18 cellular contexts compared by ENCODE assay signal in genomic region chr1:43305926-43306687, GRCh38. TPM values are rescaled to one million over a fixed set of nuclear protein-coding genes. Genes with fewer than 3 reads are reported as not detected.
DNase-seq lines count a peak whose midpoint lies in the region; ATAC-seq and TF ChIP-seq lines count a peak whose summit lies in the region.
"Had no signal": no experiment of that assay in that cellular context is flagged by ENCODE, and none has a peak within 500 bp of the region (broad histone marks: within the 10 kb centered on the region; RNA-seq: fewer than 3 reads in every experiment).

No MANE protein-coding gene starts in this region.

- no peak for TF ChIP-seq CTCF in endodermal cell (conservative IDR thresholded peaks at IDR 0.05)
- no peak for TF ChIP-seq CTCF in MM.1S (IDR thresholded peaks at IDR 0.05; ENCODE audit: low read length)

- H3K27me3 Mint-ChIP-seq in endodermal cell (ENCODE audit: insufficient read depth) = peaks cover 4% of the 10 kb centered on the region

- H3K4me3 ChIP-seq in endodermal cell (ENCODE audit: low read length) (no peak overlapping the region), MM.1S (ENCODE audit: low read length) (no peak overlapping the region)

- no peaks in the 10 kb centered on the region for H3F3A ChIP-seq in MM.1S (ENCODE audit: insufficient read depth, low read length)

- no peaks in the 10 kb centered on the region for H3K9me3 Mint-ChIP-seq in endodermal cell

- DNase-seq in DMS79 (lab: John Stamatoyannopoulos, UW) = peak; percentile 73
- no peak for DNase-seq in endodermal cell
- DNase-seq in posterior vena cava (ENCODE audit: low spot score) = peak; percentile 49
- DNase-seq in MM.1S = no peak
- no peak for DNase-seq in DMS153 treated with DMSO at 0.1 percent for 48 hours (lab: John Stamatoyannopoulos, UW; ENCODE audit: unreplicated experiment)
- DNase-seq: activated CD4-positive, alpha-beta T cell treated with anti-CD3 and anti-CD28 coated beads, Interleukin-2, amount 50 U/mL, for 48 hours; activated effector memory CD4-positive, alpha-beta T cell treated with Interleukin-2 at 50 U/mL for 16 hours; C1 segment of cervical spinal cord; cortex of kidney; NCI-H2081; NCI-H510A; occipital lobe; SK-N-SH had no signal

- no peaks in the 10 kb centered on the region for H3K36me3 ChIP-seq in endodermal cell (ENCODE audit: control insufficient read depth, insufficient read depth, low read length)
- H3K36me3 ChIP-seq in MM.1S (replicated peaks; ENCODE audit: insufficient read depth, low read length) = no peaks in the 10 kb centered on the region

- H3K9me3 ChIP-seq in endodermal cell (ENCODE audit: control insufficient read depth, low read length) = no peaks in the 10 kb centered on the region
- no peaks in the 10 kb centered on the region for H3K9me3 ChIP-seq in MM.1S (replicated peaks; ENCODE audit: insufficient read depth, low read length)
- H3K9me3 ChIP-seq: SK-N-SH had no signal

- no peaks in the 10 kb centered on the region for H3K9me2 ChIP-seq in MM.1S (replicated peaks; ENCODE audit: insufficient read depth, low read length)
- H3K9me2 ChIP-seq: SK-N-SH had no signal

- H3K27me3 ChIP-seq in endodermal cell (ENCODE audit: control insufficient read depth, insufficient read depth, low read length, poor library complexity, severe bottlenecking) = no peaks in the 10 kb centered on the region
- peaks cover 36% of the 10 kb centered on the region for H3K27me3 ChIP-seq in MM.1S (replicated peaks; ENCODE audit: insufficient read depth, low read length)

- no peak overlapping the region for H2AFZ ChIP-seq in MM.1S (ENCODE audit: low read length)

- intact Hi-C loops in posterior vena cava (cut with DNase I) = loop anchor here in 1 of 2 donors (10.0 kb wide), 1 partner anchor 1229 kb away; no protein-coding TSS in a partner anchor

- H3K4me1 Mint-ChIP-seq in endodermal cell = peaks cover 17% of the 10 kb centered on the region

- no peak overlapping the region for H3K4me3 Mint-ChIP-seq in endodermal cell

- H3K4me2 ChIP-seq in MM.1S (ENCODE audit: low read depth, low read length) = no peak overlapping the region
- H3K4me2 ChIP-seq: SK-N-SH had no signal

- H3K4me1 ChIP-seq in endodermal cell (ENCODE audit: control insufficient read depth, insufficient read depth, low read length) (no peaks in the 10 kb centered on the region), MM.1S (ENCODE audit: low read length) (no peaks in the 10 kb centered on the region)

- peak overlapping the region; percentile 16 for H3K27ac Mint-ChIP-seq in endodermal cell

- no peaks in the 10 kb centered on the region for H3K79me2 ChIP-seq in MM.1S (ENCODE audit: low read length)

- H4K20me1 ChIP-seq in MM.1S (ENCODE audit: insufficient read depth, low read length) = no peaks in the 10 kb centered on the region

- 89 to 92% methylated on average over 6 of the region's 6 CpGs for WGBS in endodermal cell (ENCODE audit: insufficient coverage in 1 of 2, insufficient read length in 1 of 2), 2 experiments

- H3K36me3 Mint-ChIP-seq in endodermal cell (ENCODE audit: low read depth) = no peaks in the 10 kb centered on the region

- no peak for ATAC-seq in GM21381 (IDR thresholded peaks at IDR 0.05; ENCODE audit: unreplicated experiment)

- H3K9ac ChIP-seq in endodermal cell (ENCODE audit: extremely low read depth, low read length, poor library complexity, severe bottlenecking) (no peak overlapping the region), MM.1S (ENCODE audit: low read length) (no peak overlapping the region)
- H3K9ac ChIP-seq: SK-N-SH had no signal

- H3K27ac ChIP-seq in endodermal cell (ENCODE audit: low read depth, low read length) = no peak overlapping the region
- no peak overlapping the region for H3K27ac ChIP-seq in MM.1S (ENCODE audit: low read length)

RNA-seq across cellular contexts. Expression of gene TIE1, which starts 5.3 kb away (rescaled TPM):
- under 1 TPM; 0.40 to 0.99 TPM for total RNA-seq in endodermal cell
- polyA plus RNA-seq in endodermal cell (2013, experiment 1 of 2) = 1.2 TPM
- 1.7 TPM for polyA plus RNA-seq in endodermal cell (2013, experiment 2 of 2)
- total RNA-seq in posterior vena cava = 10 to 100 TPM; 32.5 to 46.6 TPM

RNA-seq across cellular contexts. Expression of gene C1orf210, which starts 20.7 kb away (rescaled TPM):
- total RNA-seq in endodermal cell (10 to 100 TPM in 1 of 2 donors, 1 to 10 TPM in 1; 9.7 to 17.9 TPM), posterior vena cava (not detected)
- polyA plus RNA-seq in endodermal cell (2013, experiment 1 of 2) = 1.9 TPM
- 1.8 TPM for polyA plus RNA-seq in endodermal cell (2013, experiment 2 of 2)
- total RNA-seq: LHCN-M2; occipital lobe; RPMI7951; T-helper 2 cell treated with Interferon-gamma antibody and Interleukin-4, amounts not matched to agents 100 ng/mL and 5 ng/mL, for 36 hours had no signal
- polyA plus RNA-seq: SK-N-SH had no signal

RNA-seq across cellular contexts. Expression of gene MPL, which starts 31.5 kb away (rescaled TPM):
- total RNA-seq in endodermal cell = 1 to 10 TPM in 1 of 2 donors, under 1 TPM in 1; 0.64 to 1.2 TPM
- not detected for polyA plus RNA-seq in endodermal cell (2013, experiment 1 of 2)
- polyA plus RNA-seq in endodermal cell (2013, experiment 2 of 2) = not detected
- total RNA-seq in posterior vena cava = under 1 TPM in 1 of 2 donors, not detected in 1; 0.90 TPM
- total RNA-seq: bronchial epithelial cell; LHCN-M2; occipital lobe; RPMI7951; T-helper 2 cell treated with Interferon-gamma antibody and Interleukin-4, amounts not matched to agents 100 ng/mL and 5 ng/mL, for 36 hours had no signal
- polyA plus RNA-seq: SK-N-SH had no signal

RNA-seq across cellular contexts. Expression of gene TMEM125, which starts 36.3 kb away (rescaled TPM):
- total RNA-seq in endodermal cell = 10 to 100 TPM; 11.7 to 16.6 TPM
- polyA plus RNA-seq in endodermal cell (2013, experiment 1 of 2) = 1.1 TPM
- 0.70 TPM for polyA plus RNA-seq in endodermal cell (2013, experiment 2 of 2)
- total RNA-seq in posterior vena cava = under 1 TPM in 1 of 2 donors, not detected in 1; 0.29 TPM
- total RNA-seq: LHCN-M2; RPMI7951; T-helper 2 cell treated with Interferon-gamma antibody and Interleukin-4, amounts not matched to agents 100 ng/mL and 5 ng/mL, for 36 hours had no signal
- polyA plus RNA-seq: SK-N-SH had no signal

RNA-seq across cellular contexts. Expression of gene CDC20, which starts 52.7 kb away (rescaled TPM):
- total RNA-seq in endodermal cell (100 to 1,000 TPM; 126 to 149 TPM), posterior vena cava (1 to 10 TPM in 1 of 2 donors, under 1 TPM in 1; 0.95 to 1.0 TPM)
- 183 TPM for polyA plus RNA-seq in endodermal cell (2013, experiment 1 of 2)
- polyA plus RNA-seq in endodermal cell (2013, experiment 2 of 2) = 169 TPM

Comparison
In these comparisons a context has a peak if more than half of its experiments do, and no peak if none do; other contexts are left out.
1. DNase-seq: peak in DMS79 (single experiment) and posterior vena cava (single experiment); none in endodermal cell (single experiment), MM.1S (single experiment) and DMS153 treated with DMSO at 0.1 percent for 48 hours (single experiment).
2. RNA of gene TIE1, which starts 5.3 kb away (total RNA-seq): 32.5 to 46.6 TPM in posterior vena cava; 0.40 to 0.99 TPM in endodermal cell; every median in the first group is over 10 times any median in the second.
3. RNA of gene C1orf210, which starts 20.7 kb away (total RNA-seq): 9.7 to 17.9 TPM in endodermal cell; not detected in posterior vena cava; every median in the first group is over 10 times any median in the second.